Comparison of ENCODE assay signal across 9 cellular contexts in the genomic region with DNA sequence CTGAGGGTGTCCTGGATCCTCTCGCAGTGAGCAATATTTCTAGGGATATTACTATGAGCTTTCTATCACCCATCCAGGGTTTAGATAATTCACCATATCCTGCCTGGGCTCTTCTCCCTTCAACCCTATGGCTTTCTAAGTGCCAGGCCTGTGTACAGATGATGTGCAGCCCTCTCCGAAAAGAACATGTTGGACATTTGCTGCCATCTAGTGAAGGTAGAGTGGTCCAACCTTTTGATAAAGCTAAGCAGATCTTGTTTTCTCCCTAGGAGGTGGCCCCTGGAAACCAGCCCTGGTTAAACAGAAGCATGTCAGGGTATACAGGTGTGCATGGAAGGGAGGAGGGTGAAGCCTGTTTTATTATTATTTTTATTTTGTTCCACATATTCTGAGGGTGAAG.
DNase-seq lines count a peak whose midpoint lies in the region; ATAC-seq, FAIRE-seq and TF ChIP-seq lines count a peak whose summit lies in the region.
"Had no signal": no experiment of that assay in that cellular context is flagged by ENCODE, and none has a peak within 500 bp of the region (broad histone marks: within the 10 kb centered on the region; RNA-seq: fewer than 3 reads in every experiment).

No MANE protein-coding gene starts in this region.

- H3K4me1 Mint-ChIP-seq in nephron = no peaks in the 10 kb centered on the region
- H3K4me1 Mint-ChIP-seq: memory B cell had no signal

- no peaks in the 10 kb centered on the region for H3K9me3 Mint-ChIP-seq in nephron
- H3K9me3 Mint-ChIP-seq: memory B cell had no signal

- no peak for FAIRE-seq in RCC 7860 (lab: Jason Lieb, UNC)

- DNase-seq in GM04503 (ENCODE audit: low read depth) (peak; percentile 18), NAMALWA (ENCODE audit: low spot score) (peak; percentile 49), cerebellar cortex (ENCODE audit: low spot score) (peak; percentile 48), GF-D8 (lab: John Stamatoyannopoulos, UW) (no peak), NCI-H1694 treated with DMSO at 0.1 percent for 48 hours (lab: John Stamatoyannopoulos, UW) (no peak), RCC 7860 (ENCODE audit: low spot score) (no peak)

- H3K36me3 Mint-ChIP-seq in nephron (ENCODE audit: low read depth) = no peaks in the 10 kb centered on the region
- H3K36me3 Mint-ChIP-seq: memory B cell had no signal

- TF ChIP-seq CTCF in nephron (IDR thresholded peaks at IDR 0.05; ENCODE audit: unreplicated experiment in 3 of 3) = peak in 2 of 3 experiments; percentile 24 to 31

- peaks cover 12% of the 10 kb centered on the region for H3K27me3 Mint-ChIP-seq in nephron (ENCODE audit: low read depth)

- no peak overlapping the region for H3K4me3 Mint-ChIP-seq in nephron
- H3K4me3 Mint-ChIP-seq: memory B cell had no signal

- no peak overlapping the region for H3K27ac Mint-ChIP-seq in nephron
- H3K27ac Mint-ChIP-seq: memory B cell had no signal

- ATAC-seq in HG03378 (IDR thresholded peaks at IDR 0.05; ENCODE audit: unreplicated experiment) = no peak

Comparison
In these comparisons a context has a peak if more than half of its experiments do, and no peak if none do; other contexts are left out.
1. DNase-seq: peak in GM04503 (single experiment), NAMALWA (single experiment) and cerebellar cortex (single experiment); none in GF-D8 (single experiment), NCI-H1694 treated with DMSO at 0.1 percent for 48 hours (single experiment) and RCC 7860 (single experiment).